10 cellular contexts compared by ENCODE assay signal in the genomic region with DNA sequence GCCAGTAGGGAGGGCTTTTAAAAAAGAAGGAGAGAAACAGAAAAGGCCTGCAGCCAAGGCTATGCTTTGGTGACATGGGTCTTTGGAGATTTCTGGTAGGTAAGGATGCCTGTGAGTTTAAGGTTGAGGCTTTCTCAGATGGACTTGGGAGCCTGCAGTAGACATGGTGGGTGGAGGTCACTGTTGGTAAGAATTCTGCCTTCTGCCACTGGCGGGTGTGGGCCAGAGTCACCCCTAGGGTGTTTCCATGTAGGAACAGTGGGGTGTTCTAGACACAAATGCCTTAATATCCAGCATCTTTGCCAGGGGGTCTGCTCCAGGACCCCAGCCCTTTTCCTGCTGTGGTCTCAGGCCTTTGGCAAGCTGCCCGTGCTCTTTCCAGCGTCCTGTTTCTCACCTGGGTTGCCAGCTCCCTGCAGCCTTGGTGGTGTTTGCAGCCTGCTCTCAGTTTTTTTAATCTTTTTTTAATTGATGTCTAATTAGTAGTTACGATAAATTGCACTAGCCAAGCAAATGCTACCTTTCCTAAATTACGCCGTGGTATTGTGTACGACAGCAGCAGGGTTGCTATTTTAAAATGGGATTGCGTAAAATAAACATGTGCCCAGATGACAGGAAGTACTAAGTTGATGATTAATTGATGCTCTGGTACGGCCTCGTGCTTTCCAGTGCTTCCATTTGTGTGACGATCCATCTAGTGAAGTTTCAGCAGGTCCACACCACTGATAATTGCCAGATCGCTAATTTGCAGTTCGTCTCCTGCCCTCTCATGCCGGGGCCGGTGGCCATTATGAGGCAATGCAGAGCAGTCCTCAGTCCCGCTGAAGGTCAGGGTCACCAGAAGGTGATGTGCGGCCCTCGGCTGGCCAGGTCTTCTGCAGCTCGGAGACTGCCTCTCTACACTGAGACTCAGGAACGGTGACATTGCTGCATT. TPM values are rescaled to one million over a fixed set of nuclear protein-coding genes. Genes with fewer than 3 reads are reported as not detected.
DNase-seq lines count a peak whose midpoint lies in the region; ATAC-seq and TF ChIP-seq lines count a peak whose summit lies in the region.
"Had no signal": no experiment of that assay in that cellular context is flagged by ENCODE, and none has a peak within 500 bp of the region (broad histone marks: within the 10 kb centered on the region; RNA-seq: fewer than 3 reads in every experiment).

No MANE protein-coding gene starts in this region.

- no peak for TF ChIP-seq POLR2A in esophagus muscularis mucosa (IDR thresholded peaks at IDR 0.05; ENCODE audit: low read depth)

- WGBS in esophagus muscularis mucosa, result 41% methylated on average over 20 of the region's 20 CpGs

- peak; percentile 77 for DNase-seq in GM04504 (ENCODE audit: low read depth)
- peak; percentile 99 for DNase-seq in NCI-H748 treated with DMSO at 0.1 percent for 48 hours (lab: John Stamatoyannopoulos, UW)
- DNase-seq in esophagus muscularis mucosa (ENCODE audit: extremely low spot score), result no peak
- DNase-seq in retina, result peak; percentile 52
- no peak for DNase-seq in activated naive CD4-positive, alpha-beta T cell treated with anti-CD3 and anti-CD28 coated beads, Interleukin-2, amount 10 ng/mL, durations not matched to agents 7 days and 5 days
- no peak for DNase-seq in stimulated activated CD4-positive, alpha-beta T cell treated with anti-CD3 and anti-CD28 coated beads, Interleukin-1b, Interleukin-23, amount 100 ng/mL, for 48 hours
- no peak for DNase-seq in activated CD4-positive, alpha-beta memory T cell treated with anti-CD3 and anti-CD28 coated beads, Interleukin-2, amount 10 ng/mL, durations not matched to agents 7 days and 5 days

- intact Hi-C loops in esophagus muscularis mucosa (cut with DNase I), result no loop called here

- peaks cover 0 to 16% (median 12%) of the 10 kb centered on the region in 4 donors for H3K36me3 ChIP-seq in esophagus muscularis mucosa

- POLR2A ChIA-PET in activated CD4-positive, alpha-beta memory T cell treated with anti-CD3 and anti-CD28 coated beads, Interleukin-2, amount 10 ng/mL, durations not matched to agents 7 days and 5 days (lab: Charles Lee), result no interaction called here

- H3K4me1 ChIP-seq in esophagus muscularis mucosa, result peaks cover 64 to 65% (median 64%) of the 10 kb centered on the region in 4 donors

- H3K4me3 Mint-ChIP-seq in activated naive CD4-positive, alpha-beta T cell treated with anti-CD3 and anti-CD28 coated beads, Interleukin-2, amount 10 ng/mL, durations not matched to agents 7 days and 5 days, result no peak overlapping the region
- no peak overlapping the region for H3K4me3 Mint-ChIP-seq in activated CD4-positive, alpha-beta memory T cell treated with anti-CD3 and anti-CD28 coated beads, Interleukin-2, amount 10 ng/mL, durations not matched to agents 7 days and 5 days
- H3K4me3 Mint-ChIP-seq: memory B cell had no signal

- no peak overlapping the region for H3K27ac Mint-ChIP-seq in activated naive CD4-positive, alpha-beta T cell treated with anti-CD3 and anti-CD28 coated beads, Interleukin-2, amount 10 ng/mL, durations not matched to agents 7 days and 5 days
- H3K27ac Mint-ChIP-seq in activated CD4-positive, alpha-beta memory T cell treated with anti-CD3 and anti-CD28 coated beads, Interleukin-2, amount 10 ng/mL, durations not matched to agents 7 days and 5 days, result no peak overlapping the region
- H3K27ac Mint-ChIP-seq: memory B cell had no signal

- peak in 1 of 3 experiments; percentile 9 for TF ChIP-seq CTCF in esophagus muscularis mucosa (IDR thresholded peaks at IDR 0.05)

- H3K4me3 ChIP-seq in esophagus muscularis mucosa, result peak overlapping the region in 1 of 4 donors; percentile 3

- H3K36me3 Mint-ChIP-seq in activated naive CD4-positive, alpha-beta T cell treated with anti-CD3 and anti-CD28 coated beads, Interleukin-2, amount 10 ng/mL, durations not matched to agents 7 days and 5 days, result no peaks in the 10 kb centered on the region
- peaks cover 15% of the 10 kb centered on the region for H3K36me3 Mint-ChIP-seq in activated CD4-positive, alpha-beta memory T cell treated with anti-CD3 and anti-CD28 coated beads, Interleukin-2, amount 10 ng/mL, durations not matched to agents 7 days and 5 days (ENCODE audit: low read depth)

- ATAC-seq in GM18498 (IDR thresholded peaks at IDR 0.05; ENCODE audit: unreplicated experiment), result no peak

- H3K27me3 Mint-ChIP-seq in activated naive CD4-positive, alpha-beta T cell treated with anti-CD3 and anti-CD28 coated beads, Interleukin-2, amount 10 ng/mL, durations not matched to agents 7 days and 5 days, result no peaks in the 10 kb centered on the region
- H3K27me3 Mint-ChIP-seq in activated CD4-positive, alpha-beta memory T cell treated with anti-CD3 and anti-CD28 coated beads, Interleukin-2, amount 10 ng/mL, durations not matched to agents 7 days and 5 days, result no peaks in the 10 kb centered on the region
- H3K27me3 Mint-ChIP-seq: memory B cell had no signal

- H3K9me3 ChIP-seq in esophagus muscularis mucosa, result no peaks in the 10 kb centered on the region

- peak overlapping the region; percentile 59 to 81 (median 74) for H3K27ac ChIP-seq in esophagus muscularis mucosa (replicated peaks in 1 of 4)
- H3K27ac ChIP-seq: KMS-11 had no signal

- no peaks in the 10 kb centered on the region for H3K27me3 ChIP-seq in esophagus muscularis mucosa

- CTCF ChIA-PET in activated naive CD4-positive, alpha-beta T cell treated with anti-CD3 and anti-CD28 coated beads, Interleukin-2, amount 10 ng/mL, durations not matched to agents 7 days and 5 days (lab: Charles Lee), result interaction anchor here (2.9 kb wide), 1 partner anchor 28 kb away, joined by 10 read pairs; no protein-coding TSS in a partner anchor
- CTCF ChIA-PET in activated CD4-positive, alpha-beta memory T cell treated with anti-CD3 and anti-CD28 coated beads, Interleukin-2, amount 10 ng/mL, durations not matched to agents 7 days and 5 days (lab: Charles Lee), result interaction anchor here (0.8 to 1.2 kb wide), 3 partner anchors 8 to 29 kb away, joined by 3 to 5 read pairs (median 4); no protein-coding TSS in a partner anchor

- no peaks in the 10 kb centered on the region for H3K9me3 Mint-ChIP-seq in activated naive CD4-positive, alpha-beta T cell treated with anti-CD3 and anti-CD28 coated beads, Interleukin-2, amount 10 ng/mL, durations not matched to agents 7 days and 5 days
- no peaks in the 10 kb centered on the region for H3K9me3 Mint-ChIP-seq in activated CD4-positive, alpha-beta memory T cell treated with anti-CD3 and anti-CD28 coated beads, Interleukin-2, amount 10 ng/mL, durations not matched to agents 7 days and 5 days
- H3K9me3 Mint-ChIP-seq: memory B cell had no signal

- peaks cover 7% of the 10 kb centered on the region for H3K4me1 Mint-ChIP-seq in activated naive CD4-positive, alpha-beta T cell treated with anti-CD3 and anti-CD28 coated beads, Interleukin-2, amount 10 ng/mL, durations not matched to agents 7 days and 5 days
- H3K4me1 Mint-ChIP-seq in activated CD4-positive, alpha-beta memory T cell treated with anti-CD3 and anti-CD28 coated beads, Interleukin-2, amount 10 ng/mL, durations not matched to agents 7 days and 5 days, result peaks cover 15% of the 10 kb centered on the region

- TF ChIP-seq EP300 in esophagus muscularis mucosa (IDR thresholded peaks at IDR 0.05), result peak; percentile 67

RNA-seq across cellular contexts. Expression of a gene that starts 35.3 kb away (rescaled TPM):
- total RNA-seq in esophagus muscularis mucosa, result under 1 TPM in 1 of 4 donors, not detected in 3; 0.34 TPM
- under 1 TPM; 0.20 to 0.48 TPM for total RNA-seq in activated CD4-positive, alpha-beta memory T cell treated with anti-CD3 and anti-CD28 coated beads, Interleukin-2, amount 10 ng/mL, durations not matched to agents 7 days and 5 days

Comparison
In these comparisons a context has a peak if more than half of its experiments do, and no peak if none do; other contexts are left out.
1. DNase-seq: peak in GM04504 (single experiment), NCI-H748 treated with DMSO at 0.1 percent for 48 hours (single experiment) and retina (single experiment); none in esophagus muscularis mucosa (single experiment), activated naive CD4-positive, alpha-beta T cell treated with anti-CD3 and anti-CD28 coated beads, Interleukin-2, amount 10 ng/mL, durations not matched to agents 7 days and 5 days (single experiment), stimulated activated CD4-positive, alpha-beta T cell treated with anti-CD3 and anti-CD28 coated beads, Interleukin-1b, Interleukin-23, amount 100 ng/mL, for 48 hours (single experiment) and activated CD4-positive, alpha-beta memory T cell treated with anti-CD3 and anti-CD28 coated beads, Interleukin-2, amount 10 ng/mL, durations not matched to agents 7 days and 5 days (single experiment).